Comparison of ENCODE assay signal across 29 cellular contexts in genomic region chr18:10228380-10228779, GRCh38.
"Had no signal": no experiment of that assay in that cellular context is flagged by ENCODE, and none has a peak within 500 bp of the region (broad histone marks: within the 10 kb centered on the region; RNA-seq: fewer than 3 reads in every experiment).

No MANE protein-coding gene starts in this region.

- FAIRE-seq: astrocyte, colon, TTC549 had no signal

- H3K27me3 ChIP-seq: adrenal gland, dorsolateral prefrontal cortex, esophagus squamous epithelium, gastrocnemius medialis, left lung, ovary, right atrium auricular region, spleen, upper lobe of right lung had no signal

- ATAC-seq: activated CD8-positive, alpha-beta T cell treated with anti-CD3 and anti-CD28 coated beads, Interleukin-2, amount 10 ng/mL, durations not matched to agents 7 days and 5 days; activated T-helper 17 cell treated with anti-CD3 and anti-CD28 coated beads, Interleukin-2, amount 50 U/mL, for 72 hours; effector memory CD8-positive, alpha-beta T cell; gastrocnemius medialis; left lung; natural killer cell treated with Interleukin-12 subunit alpha and Interleukin-12 subunit beta and Interleukin-15 and Interleukin-18, amount 100 ng/mL, for 72 hours; upper lobe of right lung had no signal

- DNase-seq: activated CD4-positive, alpha-beta T cell treated with anti-CD3 and anti-CD28 coated beads for 1 hour; activated CD4-positive, alpha-beta T cell treated with anti-CD3 and anti-CD28 coated beads, Interleukin-2, amount 50 U/mL, for 1 hour; activated CD8-positive, alpha-beta memory T cell treated with anti-CD3 and anti-CD28 coated beads, Interleukin-2, amount 50 U/mL, for 4 hours; activated CD8-positive, alpha-beta T cell treated with anti-CD3 and anti-CD28 coated beads, Interleukin-2, amount 10 ng/mL, durations not matched to agents 7 days and 5 days; activated naive CD4-positive, alpha-beta T cell; activated T-cell treated with anti-CD3 and anti-CD28 coated beads, Interleukin-2, amount 50 U/mL, for 24 hours; adrenal gland; dorsolateral prefrontal cortex; effector memory CD8-positive, alpha-beta T cell; esophagus squamous epithelium; gastrocnemius medialis; hippocampal formation; kidney glomerular epithelial cell; left lung; mammary epithelial cell; midbrain; ovary; spleen; stimulated activated CD4-positive, alpha-beta T cell treated with anti-CD3 and anti-CD28 coated beads, Interleukin-4, amount 100 ng/mL, for 24 hours; stimulated activated naive CD4-positive, alpha-beta T cell treated with Interleukin-2 at 50 U/mL for 16 hours; upper lobe of right lung had no signal

- H3K9me3 ChIP-seq: gastrocnemius medialis, ovary, prostate gland had no signal

- H3K36me3 ChIP-seq: adrenal gland, esophagus squamous epithelium, gastrocnemius medialis, left lung, ovary, prostate gland, right atrium auricular region, spleen, thoracic aorta, upper lobe of right lung had no signal

- H3K4me3 ChIP-seq: adrenal gland, dorsolateral prefrontal cortex, esophagus squamous epithelium, gastrocnemius medialis, left lung, ovary, prostate gland, right atrium auricular region, spleen, thoracic aorta, upper lobe of right lung had no signal

- H3K4me1 ChIP-seq: adrenal gland, gastrocnemius medialis, prostate gland, spleen, upper lobe of right lung had no signal

- H3K27ac ChIP-seq: adrenal gland, dorsolateral prefrontal cortex, esophagus squamous epithelium, gastrocnemius medialis, left lung, ovary, prostate gland, right atrium auricular region, spleen, thoracic aorta, upper lobe of right lung had no signal
